8 cellular contexts compared by ENCODE assay signal in genomic region chr2:190843874-190844699, GRCh38. TPM values are rescaled to one million over a fixed set of nuclear protein-coding genes. Genes with fewer than 3 reads are reported as not detected.
DNase-seq lines count a peak whose midpoint lies in the region; ATAC-seq and TF ChIP-seq lines count a peak whose summit lies in the region.

No MANE protein-coding gene starts in this region.

- H3K36me3 ChIP-seq in left lung = no peaks in the 10 kb centered on the region
- H3K36me3 ChIP-seq in upper lobe of left lung = no peaks in the 10 kb centered on the region

- TF ChIP-seq EP300 in upper lobe of left lung (IDR thresholded peaks at IDR 0.05) = no peak

- no peak for TF ChIP-seq POLR2A in upper lobe of left lung (IDR thresholded peaks at IDR 0.05)

- intact Hi-C loops in left lung (cut with DNase I) = no loop called here

- no peaks in the 10 kb centered on the region for H3K27me3 ChIP-seq in left lung
- no peaks in the 10 kb centered on the region for H3K27me3 ChIP-seq in upper lobe of left lung

- peak; percentile 76 for DNase-seq in RPMI7951 (ENCODE audit: low read depth)
- no peak for DNase-seq in left lung
- DNase-seq in SHP77 treated with DMSO at 0.1 percent for 48 hours (lab: John Stamatoyannopoulos, UW) = no peak
- no peak for DNase-seq in upper lobe of left lung
- no peak for DNase-seq in germinal center (ENCODE audit: low spot score)

- H3K27ac ChIP-seq in left lung (no peak overlapping the region), upper lobe of left lung (no peak overlapping the region)

- ATAC-seq in GM18867 (IDR thresholded peaks at IDR 0.05; ENCODE audit: unreplicated experiment) (peak; percentile 92), HG02759 (IDR thresholded peaks at IDR 0.05; ENCODE audit: unreplicated experiment) (peak; percentile 97), left lung (peak; percentile 39), upper lobe of left lung (ENCODE audit: low FRiP score in 2 of 2) (no peak), GM19324 (IDR thresholded peaks at IDR 0.05; ENCODE audit: low FRiP score, unreplicated experiment) (no peak)

- H3K4me3 ChIP-seq in left lung = no peak overlapping the region
- H3K4me3 ChIP-seq in upper lobe of left lung = no peak overlapping the region

- 84 to 86% methylated on average over 3 of the region's 3 CpGs for WGBS in upper lobe of left lung, 2 donors

- H3K9me3 ChIP-seq in left lung (no peaks in the 10 kb centered on the region), upper lobe of left lung (no peaks in the 10 kb centered on the region)

- TF ChIP-seq CTCF in left lung (IDR thresholded peaks at IDR 0.05) (no peak), upper lobe of left lung (IDR thresholded peaks at IDR 0.05) (no peak)

- H3K4me1 ChIP-seq in left lung (peaks cover 5% of the 10 kb centered on the region in 2 donors), upper lobe of left lung (peaks cover 0 to 20% (median 14%) of the 10 kb centered on the region in 4 donors)

RNA-seq across cellular contexts. Expression of gene GLS, which starts 36.5 kb away (rescaled TPM):
- 108 and 128 TPM in 2 replicates for total RNA-seq in RPMI7951 (2014; rRNA removed; shearing (Covaris generic))
- total RNA-seq in left lung (100 to 1,000 TPM; 192 to 346 TPM), upper lobe of left lung (100 to 1,000 TPM; 126 to 401 (median 189) TPM)

Comparison
In these comparisons a context has a peak if more than half of its experiments do, and no peak if none do; other contexts are left out.
1. ATAC-seq: peak in GM18867 (single experiment), HG02759 (single experiment) and left lung (single experiment); none in upper lobe of left lung (0 of 2) and GM19324 (single experiment).